9 cellular contexts compared by ENCODE assay signal in genomic region chr5:39423331-39423751, GRCh38. TPM values are rescaled to one million over a fixed set of nuclear protein-coding genes. Genes with fewer than 3 reads are reported as not detected.
A peak's percentile ranks its signal among the peaks of the same experiment; 100 is the strongest.
DNase-seq lines count a peak whose midpoint lies in the region; ATAC-seq, FAIRE-seq and TF ChIP-seq lines count a peak whose summit lies in the region.
"Had no signal": no experiment of that assay in that cellular context is flagged by ENCODE, and none has a peak within 500 bp of the region (broad histone marks: within the 10 kb centered on the region; RNA-seq: fewer than 3 reads in every experiment).

No MANE protein-coding gene starts in this region.

- no peak overlapping the region for H3K9ac ChIP-seq in HCT116 (ENCODE audit: low read length)
- peak overlapping the region; percentile 25; the same call in 1 of the 2 replicates for H3K9ac ChIP-seq in HepG2 (ENCODE audit: insufficient read depth, low read depth, low read length)

- intact Hi-C loops in HCT116 (cut with micrococcal nuclease), result loop anchor here (5.0 kb wide), 1 partner anchor 124 kb away; no protein-coding TSS in a partner anchor
- intact Hi-C loops in HepG2 (cut with micrococcal nuclease; ENCODE audit: unreplicated experiment), result no loop called here
- intact Hi-C loops in stomach (cut with DNase I; ENCODE audit: low total_unique reads), result no loop called here

- no TSS peak for BruUV-seq in HCT116 (replicated peaks; lab: Mats Ljungman, UMichigan)
- no TSS peak for BruUV-seq in HepG2 (replicated peaks; lab: Mats Ljungman, UMichigan)

- POLR2A ChIA-PET in HCT116 (lab: Charles Lee), result no interaction called here
- POLR2A ChIA-PET in HepG2 (lab: Yijun Ruan, JAX), result interaction anchor here (1.4 to 4.0 kb wide), 4 partner anchors 10 to 23 kb away, joined by 4 to 33 read pairs (median 19); no protein-coding TSS in a partner anchor

- H3K36me3 ChIP-seq in HCT116 (ENCODE audit: control insufficient read depth in 1 of 2, insufficient read depth in 2 of 2, low read length in 2 of 2), result no peaks in the 10 kb centered on the region
- no peaks in the 10 kb centered on the region for H3K36me3 ChIP-seq in HepG2 (replicated peaks in 1 of 2; ENCODE audit: control insufficient read depth in 1 of 2, insufficient read depth in 2 of 2, low read length in 2 of 2)
- no peaks in the 10 kb centered on the region for H3K36me3 ChIP-seq in stomach

- H3K9me2 ChIP-seq in HCT116 (ENCODE audit: insufficient read depth), result no peaks in the 10 kb centered on the region

- TF ChIP-seq RAD21 in HCT116 (IDR thresholded peaks at IDR 0.05; ENCODE audit: low read depth) (no peak), HepG2 (CRISPR knock-in tag; IDR thresholded peaks at IDR 0.05) (no peak)

- H3K79me2 ChIP-seq in HCT116 (ENCODE audit: insufficient read depth, low read length) (no peaks in the 10 kb centered on the region), HepG2 (ENCODE audit: insufficient read depth, low read length) (peaks cover 13% of the 10 kb centered on the region)

- in situ Hi-C loops in HepG2 (cut with HindIII; ENCODE audit: extremely low pct_ligation_motif_present, low pct_unique_long_range_greater_than_20kb), result no loop called here

- H4K20me1 ChIP-seq in HCT116 (ENCODE audit: insufficient read depth) (no peaks in the 10 kb centered on the region), HepG2 (ENCODE audit: insufficient read depth, low read length) (no peaks in the 10 kb centered on the region)

- FAIRE-seq in HepG2 (lab: Jason Lieb, UNC), result no peak

- no peak for TF ChIP-seq CTCF in HCT116 (IDR thresholded peaks at IDR 0.05 in 2 of 3, conservative IDR thresholded peaks at IDR 0.05 in 1 of 3; ENCODE audit: borderline replicate concordance in 1 of 3, insufficient read depth in 1 of 3, low read depth in 2 of 3, low read length in 2 of 3)
- no peak for TF ChIP-seq CTCF in cardiac fibroblast (IDR thresholded peaks at IDR 0.05; ENCODE audit: low read depth, low read length)
- no peak for TF ChIP-seq CTCF in HepG2 (CRISPR knock-in tag; IDR thresholded peaks at IDR 0.05)
- no peak for TF ChIP-seq CTCF in stomach (IDR thresholded peaks at IDR 0.05)

- DNase-seq in HCT116 (ENCODE audit: low read depth, low spot score), result no peak
- DNase-seq in cardiac fibroblast (ENCODE audit: low read depth in 2 of 2), result no peak
- DNase-seq in HepG2 (ENCODE audit: low spot score), result no peak
- no peak for DNase-seq in stomach
- no peak for DNase-seq in NCI-H748 treated with DMSO at 0.1 percent for 48 hours (lab: John Stamatoyannopoulos, UW)
- DNase-seq in HuH-7.5 (ENCODE audit: low spot score), result no peak
- no peak for DNase-seq in effector CD4-positive, alpha-beta T cell
- DNase-seq in NCI-H146 treated with DMSO at 0.1 percent for 48 hours (lab: John Stamatoyannopoulos, UW; ENCODE audit: unreplicated experiment), result no peak
- DNase-seq: foreskin keratinocyte had no signal

- no peak for TF ChIP-seq POLR2A in HCT116 (IDR thresholded peaks at IDR 0.05; ENCODE audit: borderline replicate concordance, extremely low read depth, insufficient read depth, insufficient read length)
- TF ChIP-seq POLR2A in HepG2 (IDR thresholded peaks at IDR 0.05; ENCODE audit: insufficient read depth in 1 of 2, low read depth in 2 of 2, low read length in 2 of 2), result no peak
- TF ChIP-seq POLR2A in stomach (IDR thresholded peaks at IDR 0.05), result no peak

- TF ChIP-seq EP300 in HepG2 (IDR thresholded peaks at IDR 0.05; ENCODE audit: low read depth in 2 of 2, low read length in 2 of 2) (no peak), HepG2 (CRISPR knock-in tag; IDR thresholded peaks at IDR 0.05; ENCODE audit: borderline replicate concordance) (no peak), stomach (IDR thresholded peaks at IDR 0.05) (no peak)

- H3K4me2 ChIP-seq in HCT116 (ENCODE audit: low read length) (peak overlapping the region; percentile 91; the same call in 1 of the 2 replicates), HepG2 (ENCODE audit: low read depth, low read length) (peak overlapping the region; percentile 83)

- H3K4me3 ChIP-seq in HCT116 (replicated peaks in 1 of 2; ENCODE audit: low read depth in 1 of 2, low read length in 2 of 2) (no peak overlapping the region), cardiac fibroblast (replicated peaks in 1 of 2; ENCODE audit: low read depth in 2 of 2, low read length in 2 of 2) (peak overlapping the region; percentile 75 to 80), HepG2 (replicated peaks in 1 of 3; ENCODE audit: insufficient read depth in 1 of 3, low read depth in 2 of 3, low read length in 3 of 3) (peak overlapping the region; percentile 62 to 80 (median 73)), stomach (peak overlapping the region; percentile 56 to 63 (median 61))

- ATAC-seq in HCT116, result no peak
- ATAC-seq in HepG2, result no peak
- ATAC-seq: foreskin keratinocyte had no signal

- no peak overlapping the region for H2AFZ ChIP-seq in HCT116 (ENCODE audit: low read depth, low read length, poor library complexity, severe bottlenecking)
- H2AFZ ChIP-seq in HepG2 (ENCODE audit: low read length), result no peak overlapping the region

- RAD21 ChIA-PET in HCT116 (lab: Charles Lee; ENCODE audit: low non-redundant PET in 1 of 2, low total read pairs in 2 of 2, uncharacterized antibody in 2 of 2, unreplicated experiment in 2 of 2), result no interaction called here

- H3K4me1 ChIP-seq in HCT116 (ENCODE audit: control insufficient read depth in 1 of 2, insufficient read depth in 2 of 2, low read length in 2 of 2), result peaks cover 11 to 12% of the 10 kb centered on the region in 2 experiments
- H3K4me1 ChIP-seq in HepG2 (ENCODE audit: insufficient read depth, low read length), result peaks cover 75% of the 10 kb centered on the region
- H3K4me1 ChIP-seq in stomach, result peaks cover 5 to 68% (median 34%) of the 10 kb centered on the region in 4 donors

- no peaks in the 10 kb centered on the region for H3K27me3 ChIP-seq in HCT116 (ENCODE audit: insufficient read depth, low read length)
- H3K27me3 ChIP-seq in HepG2 (ENCODE audit: control insufficient read depth in 1 of 2, insufficient read depth in 2 of 2, low read length in 2 of 2), result no peaks in the 10 kb centered on the region; a peak in 1 of 5 replicates
- H3K27me3 ChIP-seq in stomach, result peaks cover 0 to 7% (median 0%) of the 10 kb centered on the region in 3 donors
- H3K27me3 ChIP-seq: foreskin keratinocyte had no signal

- 30% methylated on average over 2 of the region's 2 CpGs for WGBS in HepG2 (ENCODE audit: low lambda C conversion rate)
- WGBS in stomach, 5 donors, result 53 to 81% (median 72%) methylated on average over 2 of the region's 2 CpGs

- H3K9me3 ChIP-seq in HCT116 (ENCODE audit: control insufficient read depth in 1 of 2, insufficient read depth in 1 of 2, low read depth in 1 of 2, low read length in 2 of 2) (no peaks in the 10 kb centered on the region), HepG2 (ENCODE audit: low read length) (no peaks in the 10 kb centered on the region), stomach (no peaks in the 10 kb centered on the region)

- CTCF ChIA-PET in HCT116 (lab: Charles Lee) (interaction anchor here (2.1 to 2.2 kb wide), 2 partner anchors 47 to 124 kb away, joined by 12 to 13 read pairs; no protein-coding TSS in a partner anchor), HepG2 (lab: Yijun Ruan, JAX; ENCODE audit: low intra/inter-chr PET ratio, low total read pairs) (no interaction called here)

- H3K27ac ChIP-seq in HCT116 (ENCODE audit: low read depth, low read length), result no peak overlapping the region
- peak overlapping the region; percentile 59 for H3K27ac ChIP-seq in HepG2 (ENCODE audit: extremely low read length, insufficient read depth, low read length)
- H3K27ac ChIP-seq in stomach, result peak overlapping the region; percentile 47 to 88 (median 84)
- H3K27ac ChIP-seq: foreskin keratinocyte had no signal

RNA-seq across cellular contexts. Expression of gene DAB2, which starts 1.4 kb away (rescaled TPM):
- total RNA-seq in HCT116 (2021; ENCODE audit: unreplicated experiment) (5.5 TPM), HepG2 (2016; rRNA removed; fragmentation: Illumina TruSeq; extraction: Trizol) (5.2 and 6.5 TPM in 2 replicates), stomach (10 to 100 TPM in 4 of 5 donors, 1 to 10 TPM in 1; 4.9 to 74.4 (median 43.0) TPM)
- polyA plus RNA-seq in HCT116 (2012), result 1.8 and 2.7 TPM in 2 replicates
- 1.9 and 2.6 TPM in 2 replicates for total RNA-seq in HepG2 (2016; cell fraction: cytosol; rRNA removed; fragmentation: Illumina TruSeq; extraction: Trizol; ENCODE audit: low read depth)
- total RNA-seq in HepG2 (2016; cell fraction: insoluble cytoplasmic fraction; rRNA removed; fragmentation: Illumina TruSeq; extraction: Trizol), result 6.0 and 6.8 TPM in 2 replicates
- total RNA-seq in HepG2 (2016; cell fraction: membrane; rRNA removed; fragmentation: Illumina TruSeq; extraction: Trizol), result 4.8 and 6.3 TPM in 2 replicates
- total RNA-seq in HepG2 (2016; cell fraction: nucleus; rRNA removed; fragmentation: Illumina TruSeq; extraction: Trizol), result 23.7 and 24.7 TPM in 2 replicates
- polyA plus RNA-seq in HepG2 (2011; rRNA removed) (4.9 and 6.4 TPM in 2 replicates), stomach (10 to 100 TPM in 2 of 3 donors, 1 to 10 TPM in 1; 3.1 to 37.0 (median 19.9) TPM)
- polyA plus RNA-seq in HepG2 (2011; cell fraction: cytosol; rRNA removed), result 2.8 and 3.9 TPM in 2 replicates
- polyA plus RNA-seq in HepG2 (2011; cell fraction: nucleus; rRNA removed), result 7.3 and 10.1 TPM in 2 replicates
- 4.1 and 13.8 TPM in 2 replicates for polyA plus RNA-seq in HepG2 (2012)
- polyA plus RNA-seq in HepG2 (2016; cell fraction: cytosol; fragmentation: Illumina TruSeq; extraction: Trizol; ENCODE audit: low read depth), result 1.3 and 1.7 TPM in 2 replicates
- polyA plus RNA-seq in HepG2 (2016; cell fraction: insoluble cytoplasmic fraction; fragmentation: Illumina TruSeq; extraction: Trizol; ENCODE audit: low read depth), result 8.7 and 9.1 TPM in 2 replicates
- polyA plus RNA-seq in HepG2 (2016; cell fraction: membrane; fragmentation: Illumina TruSeq; extraction: Trizol; ENCODE audit: low read depth), result 2.3 and 2.4 TPM in 2 replicates
- polyA plus RNA-seq in HepG2 (2016; cell fraction: nucleus; fragmentation: Illumina TruSeq; extraction: Trizol; ENCODE audit: insufficient read depth, low read depth), result 11.2 and 14.2 TPM in 2 replicates
- polyA minus RNA-seq in HepG2 (2011; rRNA and poly(A)+ RNA removed; ENCODE audit: low replicate concordance), result 6.2 and 131 TPM in 2 replicates
- polyA minus RNA-seq in HepG2 (2011; cell fraction: cytosol; rRNA and poly(A)+ RNA removed), result 3.1 and 4.2 TPM in 2 replicates
- 43.3 and 47.1 TPM in 2 replicates for polyA minus RNA-seq in HepG2 (2011; cell fraction: nucleus; rRNA and poly(A)+ RNA removed)

RNA-seq across cellular contexts. Expression of gene C9, which starts 59.0 kb away (rescaled TPM):
- total RNA-seq in HCT116 (2021; ENCODE audit: unreplicated experiment) (0.34 TPM), HepG2 (2016; rRNA removed; fragmentation: Illumina TruSeq; extraction: Trizol) (not detected in 2 replicates), stomach (not detected)
- not detected in 2 replicates for polyA plus RNA-seq in HCT116 (2012)
- total RNA-seq in HepG2 (2016; cell fraction: cytosol; rRNA removed; fragmentation: Illumina TruSeq; extraction: Trizol; ENCODE audit: low read depth), result not detected in 2 replicates
- not detected in 2 replicates for total RNA-seq in HepG2 (2016; cell fraction: insoluble cytoplasmic fraction; rRNA removed; fragmentation: Illumina TruSeq; extraction: Trizol)
- not detected in 2 replicates for total RNA-seq in HepG2 (2016; cell fraction: membrane; rRNA removed; fragmentation: Illumina TruSeq; extraction: Trizol)
- total RNA-seq in HepG2 (2016; cell fraction: nucleus; rRNA removed; fragmentation: Illumina TruSeq; extraction: Trizol), result not detected in 2 replicates
- polyA plus RNA-seq in HepG2 (2011; rRNA removed) (not detected in 2 replicates), stomach (not detected)
- not detected in 2 replicates for polyA plus RNA-seq in HepG2 (2011; cell fraction: cytosol; rRNA removed)
- polyA plus RNA-seq in HepG2 (2011; cell fraction: nucleus; rRNA removed), result not detected in 2 replicates
- not detected in 2 replicates for polyA plus RNA-seq in HepG2 (2012)
- not detected in 2 replicates for polyA plus RNA-seq in HepG2 (2016; cell fraction: cytosol; fragmentation: Illumina TruSeq; extraction: Trizol; ENCODE audit: low read depth)
- not detected in 2 replicates for polyA plus RNA-seq in HepG2 (2016; cell fraction: insoluble cytoplasmic fraction; fragmentation: Illumina TruSeq; extraction: Trizol; ENCODE audit: low read depth)
- polyA plus RNA-seq in HepG2 (2016; cell fraction: membrane; fragmentation: Illumina TruSeq; extraction: Trizol; ENCODE audit: low read depth), result not detected in 2 replicates
- not detected in 2 replicates for polyA plus RNA-seq in HepG2 (2016; cell fraction: nucleus; fragmentation: Illumina TruSeq; extraction: Trizol; ENCODE audit: insufficient read depth, low read depth)
- polyA minus RNA-seq in HepG2 (2011; rRNA and poly(A)+ RNA removed; ENCODE audit: low replicate concordance), result not detected in 2 replicates
- polyA minus RNA-seq in HepG2 (2011; cell fraction: cytosol; rRNA and poly(A)+ RNA removed), result not detected in 2 replicates
- not detected in 2 replicates for polyA minus RNA-seq in HepG2 (2011; cell fraction: nucleus; rRNA and poly(A)+ RNA removed)
- total RNA-seq: foreskin keratinocyte had no signal
- polyA plus RNA-seq: foreskin keratinocyte had no signal

Comparison
In these comparisons a context has a peak if more than half of its experiments do, and no peak if none do; other contexts are left out.
1. H3K4me3 ChIP-seq: peak in cardiac fibroblast (2 of 2), HepG2 (3 of 3) and stomach (4 of 4); none in HCT116 (0 of 2).